Comparison of ENCODE assay signal across 8 cellular contexts in the genomic region with DNA sequence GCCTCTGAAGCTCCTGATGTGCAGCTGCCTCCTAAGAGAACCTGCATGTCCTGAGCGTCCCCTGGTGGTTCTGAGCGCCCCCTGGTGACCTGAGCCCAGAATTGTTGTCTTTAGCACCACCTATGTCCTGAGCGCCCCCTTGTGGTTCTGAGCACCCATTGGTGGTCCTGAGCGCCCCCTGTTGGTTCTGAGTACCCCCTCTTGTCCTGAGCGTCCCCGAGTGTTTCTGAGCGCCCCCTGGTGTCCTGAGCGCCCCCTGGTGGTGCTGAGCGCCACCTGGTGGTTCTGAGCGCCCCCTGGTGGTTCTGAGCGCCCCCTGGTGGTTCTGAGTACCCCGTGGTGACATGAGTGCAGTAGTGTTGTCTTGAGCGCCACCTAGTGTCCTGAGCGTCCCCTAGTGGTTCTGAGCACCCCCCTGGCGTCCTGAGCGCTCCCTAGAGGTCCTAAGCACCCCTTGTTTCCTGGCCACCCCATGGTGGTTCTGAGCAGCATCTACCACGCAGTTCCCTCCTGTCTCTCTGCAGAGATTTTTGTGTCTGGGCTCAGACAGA.
A peak's percentile ranks its signal among the peaks of the same experiment; 100 is the strongest.
DNase-seq lines count a peak whose midpoint lies in the region; ATAC-seq and TF ChIP-seq lines count a peak whose summit lies in the region.

No MANE protein-coding gene starts in this region.

- H3K9me3 Mint-ChIP-seq in CD8-positive, alpha-beta memory T cell, result peaks cover 0 to 2% (median 0%) of the 10 kb centered on the region in 5 donors

- peak; percentile 51 to 72 (median 59) for DNase-seq in CD8-positive, alpha-beta memory T cell
- DNase-seq in UCSD-AML1 (lab: John Stamatoyannopoulos, UW; ENCODE audit: unreplicated experiment) (peak; percentile 76), osteoblast (ENCODE audit: insufficient read length, low spot score, missing footprints) (no peak), NCI-H1048 (lab: John Stamatoyannopoulos, UW) (no peak), anterior cingulate cortex (lab: John Stamatoyannopoulos, UW) (no peak)
- peak; percentile 65 for DNase-seq in central memory CD4-positive, alpha-beta T cell

- peaks cover 14 to 52% of the 10 kb centered on the region in 2 donors for H3K27me3 Mint-ChIP-seq in CD8-positive, alpha-beta memory T cell

- H2AFZ ChIP-seq in osteoblast (ENCODE audit: low read length), result no peak overlapping the region

- H3K36me3 ChIP-seq in CD8-positive, alpha-beta memory T cell (ENCODE audit: insufficient read depth, low read length), result no peaks in the 10 kb centered on the region
- no peaks in the 10 kb centered on the region for H3K36me3 ChIP-seq in osteoblast (ENCODE audit: insufficient read depth, low read length)

- ATAC-seq in GM19328 (IDR thresholded peaks at IDR 0.05; ENCODE audit: unreplicated experiment), result peak; percentile 85
- peak; percentile 83 for ATAC-seq in HG03442 (IDR thresholded peaks at IDR 0.05; ENCODE audit: unreplicated experiment)

- no peaks in the 10 kb centered on the region for H4K20me1 ChIP-seq in osteoblast (ENCODE audit: insufficient read depth, low read length)

- TF ChIP-seq CTCF in osteoblast (IDR thresholded peaks at IDR 0.05; ENCODE audit: extremely low read depth, low read depth, low read length), result peak; percentile 27

- POLR2A ChIA-PET in CD8-positive, alpha-beta memory T cell (lab: Charles Lee), result no interaction called here

- CTCF ChIA-PET in CD8-positive, alpha-beta memory T cell (lab: Charles Lee), result no interaction called here

- no peaks in the 10 kb centered on the region for H3K36me3 Mint-ChIP-seq in CD8-positive, alpha-beta memory T cell

- no peak overlapping the region for H3K27ac ChIP-seq in CD8-positive, alpha-beta memory T cell (ENCODE audit: low read depth, low read length)
- no peak overlapping the region for H3K27ac ChIP-seq in osteoblast (ENCODE audit: low read depth, low read length)

- no peaks in the 10 kb centered on the region for H3K27me3 ChIP-seq in CD8-positive, alpha-beta memory T cell (ENCODE audit: insufficient read depth, low read length, poor library complexity, severe bottlenecking)
- H3K27me3 ChIP-seq in osteoblast (ENCODE audit: insufficient read depth, low read length), result no peaks in the 10 kb centered on the region

- H3K27ac Mint-ChIP-seq in CD8-positive, alpha-beta memory T cell, result peak overlapping the region in 2 of 8 donors; percentile 17 to 95

- H3K4me1 ChIP-seq in CD8-positive, alpha-beta memory T cell (ENCODE audit: insufficient read depth, low read length), result no peaks in the 10 kb centered on the region
- H3K4me1 ChIP-seq in osteoblast (ENCODE audit: insufficient read depth, low read length), result no peaks in the 10 kb centered on the region

- H3K4me3 Mint-ChIP-seq in CD8-positive, alpha-beta memory T cell, result peak overlapping the region in 1 of 7 donors; percentile 67

- H3K79me2 ChIP-seq in osteoblast (ENCODE audit: insufficient read depth, low read length), result no peaks in the 10 kb centered on the region

- no peaks in the 10 kb centered on the region for H3K4me1 Mint-ChIP-seq in CD8-positive, alpha-beta memory T cell

- no peaks in the 10 kb centered on the region for H3K9me3 ChIP-seq in CD8-positive, alpha-beta memory T cell (ENCODE audit: low read length)
- peaks cover 2% of the 10 kb centered on the region for H3K9me3 ChIP-seq in osteoblast (ENCODE audit: low read depth, low read length)

- H3K4me2 ChIP-seq in osteoblast (ENCODE audit: insufficient read depth, low read length), result no peak overlapping the region

- H3K4me3 ChIP-seq in CD8-positive, alpha-beta memory T cell (ENCODE audit: low read length), result no peak overlapping the region
- H3K4me3 ChIP-seq in osteoblast (ENCODE audit: insufficient read depth, low read length), result no peak overlapping the region

Comparison
In these comparisons a context has a peak if more than half of its experiments do, and no peak if none do; other contexts are left out.
1. DNase-seq: peak in CD8-positive, alpha-beta memory T cell (5 of 5), UCSD-AML1 (single experiment) and central memory CD4-positive, alpha-beta T cell (single experiment); none in osteoblast (single experiment), NCI-H1048 (single experiment) and anterior cingulate cortex (0 of 58).